32 cellular contexts compared by ENCODE assay signal in the genomic region with DNA sequence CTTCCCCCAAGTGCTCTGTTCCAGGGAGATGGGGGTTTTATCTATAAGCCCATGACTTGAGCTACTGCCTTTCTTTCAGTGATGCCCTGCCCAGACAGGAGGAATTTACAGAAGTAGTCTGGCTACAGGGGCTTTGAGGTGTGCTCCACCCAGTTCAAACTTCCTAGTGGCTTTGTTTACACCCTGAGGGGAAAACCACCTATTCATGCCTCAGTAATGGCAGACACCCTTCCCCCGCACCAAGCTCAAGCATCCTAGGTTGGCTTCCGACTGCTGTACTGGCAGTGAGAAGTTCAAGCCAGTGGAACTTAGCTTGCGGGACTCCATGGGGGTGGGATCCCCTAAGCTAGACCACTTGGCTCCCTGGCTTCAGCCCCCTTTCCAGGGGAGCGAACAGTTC.
"Had no signal": no experiment of that assay in that cellular context is flagged by ENCODE, and none has a peak within 500 bp of the region (broad histone marks: within the 10 kb centered on the region; RNA-seq: fewer than 3 reads in every experiment).

No MANE protein-coding gene starts in this region.

- H3K27me3 ChIP-seq: ascending aorta, breast epithelium, cardiac muscle cell, colonic mucosa, esophagus squamous epithelium, gastroesophageal sphincter had no signal

- H3K27ac Mint-ChIP-seq: activated CD4-positive, alpha-beta memory T cell treated with anti-CD3 and anti-CD28 coated beads, Interleukin-2, amount 10 ng/mL, durations not matched to agents 7 days and 5 days; activated CD4-positive, alpha-beta T cell treated with anti-CD3 and anti-CD28 coated beads, Interleukin-2, amount 10 ng/mL, durations not matched to agents 7 days and 5 days; activated naive CD4-positive, alpha-beta T cell treated with anti-CD3 and anti-CD28 coated beads, Interleukin-2, amount 10 ng/mL, durations not matched to agents 7 days and 5 days; activated naive CD8-positive, alpha-beta T cell treated with anti-CD3 and anti-CD28 coated beads, Interleukin-2, amount 10 ng/mL, durations not matched to agents 7 days and 5 days; activated T-cell treated with anti-CD3 and anti-CD28 coated beads, Interleukin-2, amount 50 U/mL, for 24 hours; activated T-cell treated with anti-CD3 and anti-CD28 coated beads, Interleukin-2, amount 50 U/mL, for 72 hours; brain; T-helper 17 cell; T-helper 2 cell treated with Interferon-gamma antibody and Interleukin-4, amounts not matched to agents 5 μg/mL and 100 μg/mL, for 36 hours had no signal

- DNase-seq: activated CD4-positive, alpha-beta memory T cell treated with anti-CD3 and anti-CD28 coated beads, Interleukin-2, amount 10 ng/mL, durations not matched to agents 7 days and 5 days; activated CD4-positive, alpha-beta T cell treated with anti-CD3 and anti-CD28 coated beads for 1 hour; activated CD4-positive, alpha-beta T cell treated with anti-CD3 and anti-CD28 coated beads for 4 hours; activated CD4-positive, alpha-beta T cell treated with anti-CD3 and anti-CD28 coated beads, Interleukin-2, amount 10 ng/mL, durations not matched to agents 7 days and 5 days; activated CD4-positive, alpha-beta T cell treated with anti-CD3 and anti-CD28 coated beads, Interleukin-2, amount 50 U/mL, for 4 hours; activated CD8-positive, alpha-beta memory T cell treated with anti-CD3 and anti-CD28 coated beads, Interleukin-2, amount 50 U/mL, for 48 hours; activated gamma-delta T cell; activated naive CD4-positive, alpha-beta T cell; activated naive CD4-positive, alpha-beta T cell treated with anti-CD3 and anti-CD28 coated beads, Interleukin-2, amount 10 ng/mL, durations not matched to agents 7 days and 5 days; activated naive CD8-positive, alpha-beta T cell treated with anti-CD3 and anti-CD28 coated beads, Interleukin-2, amount 10 ng/mL, durations not matched to agents 7 days and 5 days; activated T-cell treated with anti-CD3 and anti-CD28 coated beads for 4 hours; activated T-cell treated with anti-CD3 and anti-CD28 coated beads, Interleukin-2, amount 50 U/mL, for 24 hours; activated T-cell treated with anti-CD3 and anti-CD28 coated beads, Interleukin-2, amount 50 U/mL, for 72 hours; central memory CD4-positive, alpha-beta T cell; cerebellar nuclear complex; colonic mucosa; effector CD8-positive, alpha-beta T cell; esophagus squamous epithelium; foreskin melanocyte; T-helper 1 cell; T-helper 17 cell; T1000 had no signal

- H3K36me3 ChIP-seq: ascending aorta, breast epithelium, cardiac muscle cell, colonic mucosa, esophagus squamous epithelium, gastroesophageal sphincter had no signal

- H3K27me3 Mint-ChIP-seq: activated CD4-positive, alpha-beta memory T cell treated with anti-CD3 and anti-CD28 coated beads, Interleukin-2, amount 10 ng/mL, durations not matched to agents 7 days and 5 days; activated CD4-positive, alpha-beta T cell treated with anti-CD3 and anti-CD28 coated beads, Interleukin-2, amount 10 ng/mL, durations not matched to agents 7 days and 5 days; activated naive CD4-positive, alpha-beta T cell treated with anti-CD3 and anti-CD28 coated beads, Interleukin-2, amount 10 ng/mL, durations not matched to agents 7 days and 5 days; activated naive CD8-positive, alpha-beta T cell treated with anti-CD3 and anti-CD28 coated beads, Interleukin-2, amount 10 ng/mL, durations not matched to agents 7 days and 5 days; activated T-cell treated with anti-CD3 and anti-CD28 coated beads, Interleukin-2, amount 50 U/mL, for 24 hours; brain; T-helper 17 cell had no signal

- H3K9me3 ChIP-seq: ascending aorta, breast epithelium, colonic mucosa, gastroesophageal sphincter had no signal

- FAIRE-seq: endometrium, endothelial cell of umbilical vein had no signal

- H3K4me3 Mint-ChIP-seq: activated CD4-positive, alpha-beta memory T cell treated with anti-CD3 and anti-CD28 coated beads, Interleukin-2, amount 10 ng/mL, durations not matched to agents 7 days and 5 days; activated CD4-positive, alpha-beta T cell treated with anti-CD3 and anti-CD28 coated beads, Interleukin-2, amount 10 ng/mL, durations not matched to agents 7 days and 5 days; activated naive CD4-positive, alpha-beta T cell treated with anti-CD3 and anti-CD28 coated beads, Interleukin-2, amount 10 ng/mL, durations not matched to agents 7 days and 5 days; activated naive CD8-positive, alpha-beta T cell treated with anti-CD3 and anti-CD28 coated beads, Interleukin-2, amount 10 ng/mL, durations not matched to agents 7 days and 5 days; activated T-cell treated with anti-CD3 and anti-CD28 coated beads, Interleukin-2, amount 50 U/mL, for 24 hours; activated T-cell treated with anti-CD3 and anti-CD28 coated beads, Interleukin-2, amount 50 U/mL, for 72 hours; brain; T-helper 17 cell; T-helper 2 cell treated with Interferon-gamma antibody and Interleukin-4, amounts not matched to agents 5 μg/mL and 100 μg/mL, for 36 hours had no signal

- H3K4me3 ChIP-seq: ascending aorta, breast epithelium, cardiac muscle cell, colonic mucosa, esophagus squamous epithelium, gastroesophageal sphincter had no signal

- ATAC-seq: activated naive CD4-positive, alpha-beta T cell treated with anti-CD3 and anti-CD28 coated beads, Interleukin-2, amount 50 U/mL, for 72 hours; activated T-cell treated with anti-CD3 and anti-CD28 coated beads, Interleukin-2, amount 50 U/mL, for 72 hours; gastroesophageal sphincter; T-helper 17 cell had no signal

- H3K36me3 Mint-ChIP-seq: activated naive CD4-positive, alpha-beta T cell treated with anti-CD3 and anti-CD28 coated beads, Interleukin-2, amount 10 ng/mL, durations not matched to agents 7 days and 5 days; activated naive CD8-positive, alpha-beta T cell treated with anti-CD3 and anti-CD28 coated beads, Interleukin-2, amount 10 ng/mL, durations not matched to agents 7 days and 5 days; brain had no signal

- H3K27ac ChIP-seq: ascending aorta, breast epithelium, cardiac muscle cell, colonic mucosa, epithelial cell of prostate, esophagus squamous epithelium, gastroesophageal sphincter had no signal

- H3K4me1 Mint-ChIP-seq: activated CD4-positive, alpha-beta memory T cell treated with anti-CD3 and anti-CD28 coated beads, Interleukin-2, amount 10 ng/mL, durations not matched to agents 7 days and 5 days; activated CD4-positive, alpha-beta T cell treated with anti-CD3 and anti-CD28 coated beads, Interleukin-2, amount 10 ng/mL, durations not matched to agents 7 days and 5 days; activated naive CD4-positive, alpha-beta T cell treated with anti-CD3 and anti-CD28 coated beads, Interleukin-2, amount 10 ng/mL, durations not matched to agents 7 days and 5 days; activated naive CD8-positive, alpha-beta T cell treated with anti-CD3 and anti-CD28 coated beads, Interleukin-2, amount 10 ng/mL, durations not matched to agents 7 days and 5 days; brain; T-helper 17 cell had no signal

- H3K4me1 ChIP-seq: ascending aorta, breast epithelium, colonic mucosa, esophagus squamous epithelium, gastroesophageal sphincter had no signal
